19 cellular contexts compared by ENCODE assay signal in genomic region chr4:38618510-38618909, GRCh38. TPM values are rescaled to one million over a fixed set of nuclear protein-coding genes. Genes with fewer than 3 reads are reported as not detected.
A peak's percentile ranks its signal among the peaks of the same experiment; 100 is the strongest.
DNase-seq lines count a peak whose midpoint lies in the region; ATAC-seq, FAIRE-seq and TF ChIP-seq lines count a peak whose summit lies in the region.
"Had no signal": no experiment of that assay in that cellular context is flagged by ENCODE, and none has a peak within 500 bp of the region (broad histone marks: within the 10 kb centered on the region; RNA-seq: fewer than 3 reads in every experiment).

No MANE protein-coding gene starts in this region.

- no peak overlapping the region for H3K4me3 Mint-ChIP-seq in activated CD4-positive, alpha-beta memory T cell treated with anti-CD3 and anti-CD28 coated beads, Interleukin-2, amount 10 ng/mL, durations not matched to agents 7 days and 5 days
- no peak overlapping the region for H3K4me3 Mint-ChIP-seq in activated CD4-positive, alpha-beta memory T cell treated with anti-CD3 and anti-CD28 coated beads for 36 hours
- peak overlapping the region in 1 of 2 donors; percentile 0 for H3K4me3 Mint-ChIP-seq in activated T-cell treated with anti-CD3 and anti-CD28 coated beads, Interleukin-2, amount 50 U/mL, for 72 hours
- H3K4me3 Mint-ChIP-seq: B cell; CD8-positive, alpha-beta T cell had no signal

- H3K36me3 ChIP-seq in GM12878 (ENCODE audit: control insufficient read depth in 2 of 2, insufficient read depth in 2 of 2, low read length in 1 of 2) (no peaks in the 10 kb centered on the region), WERI-Rb-1 (no peaks in the 10 kb centered on the region)
- H3K36me3 ChIP-seq: BLaER1 treated with 17β-estradiol and CSF1 and Interleukin-3, amounts not matched to agents 10 nM and 100 nM; HAP-1 had no signal

- H3K27me3 ChIP-seq in GM12878 (replicated peaks in 1 of 2; ENCODE audit: control insufficient read depth in 2 of 2, insufficient read depth in 2 of 2, low read length in 1 of 2) (no peaks in the 10 kb centered on the region), WERI-Rb-1 (ENCODE audit: insufficient read depth, low read depth, severe bottlenecking) (no peaks in the 10 kb centered on the region)
- H3K27me3 ChIP-seq: BLaER1 treated with 17β-estradiol and CSF1 and Interleukin-3, amounts not matched to agents 10 nM and 100 nM had no signal

- H3K4me1 Mint-ChIP-seq in activated CD4-positive, alpha-beta memory T cell treated with anti-CD3 and anti-CD28 coated beads, Interleukin-2, amount 10 ng/mL, durations not matched to agents 7 days and 5 days: peaks cover 37% of the 10 kb centered on the region
- H3K4me1 Mint-ChIP-seq in activated CD4-positive, alpha-beta memory T cell treated with anti-CD3 and anti-CD28 coated beads for 36 hours (ENCODE audit: low read depth): peaks cover 29% of the 10 kb centered on the region
- peaks cover 25% of the 10 kb centered on the region for H3K4me1 Mint-ChIP-seq in activated T-cell treated with anti-CD3 and anti-CD28 coated beads, Interleukin-2, amount 50 U/mL, for 72 hours (ENCODE audit: low read depth)

- no TSS peak for BruUV-seq in GM12878 (replicated peaks; lab: Mats Ljungman, UMichigan)

- 0% methylated on average over 3 of the region's 3 CpGs for WGBS in GM12878 (ENCODE audit: insufficient coverage, insufficient replicate concordance, low lambda C conversion rate, missing lambda C conversion rate)

- no peak overlapping the region for H3K9ac ChIP-seq in GM12878 (ENCODE audit: control insufficient read depth, insufficient read depth, low read length)
- H3K9ac ChIP-seq: BLaER1 treated with 17β-estradiol and CSF1 and Interleukin-3, amounts not matched to agents 10 nM and 100 nM; GM23248 had no signal

- no peak overlapping the region for H3K4me2 ChIP-seq in GM12878 (ENCODE audit: control insufficient read depth, insufficient read depth)
- H3K4me2 ChIP-seq: BLaER1 treated with 17β-estradiol and CSF1 and Interleukin-3, amounts not matched to agents 10 nM and 100 nM had no signal

- no peaks in the 10 kb centered on the region for H4K20me1 ChIP-seq in GM12878 (ENCODE audit: control insufficient read depth, insufficient read depth)
- H4K20me1 ChIP-seq: BLaER1 treated with 17β-estradiol and CSF1 and Interleukin-3, amounts not matched to agents 10 nM and 100 nM had no signal

- RAD21 ChIA-PET in GM12878 (lab: Charles Lee; ENCODE audit: unreplicated experiment): no interaction called here

- H2AFZ ChIP-seq in GM12878 (ENCODE audit: control insufficient read depth, low read depth, low read length): no peak overlapping the region
- H2AFZ ChIP-seq: GM23248 had no signal

- intact Hi-C loops in activated CD4-positive, alpha-beta memory T cell treated with anti-CD3 and anti-CD28 coated beads for 36 hours (cut with micrococcal nuclease): loop anchor here (2.0 kb wide), 4 partner anchors 48 to 308 kb away; no protein-coding TSS in a partner anchor
- intact Hi-C loops in GM12878 (cut with micrococcal nuclease; ENCODE audit: unreplicated experiment): no loop called here

- H3K27ac ChIP-seq in GM12878 (ENCODE audit: control insufficient read depth, insufficient read depth) (no peak overlapping the region), WERI-Rb-1 (no peak overlapping the region)
- H3K27ac ChIP-seq: BLaER1 treated with 17β-estradiol and CSF1 and Interleukin-3, amounts not matched to agents 10 nM and 100 nM; GM23248; HL-60 had no signal

- CTCF ChIA-PET in activated CD4-positive, alpha-beta memory T cell treated with anti-CD3 and anti-CD28 coated beads, Interleukin-2, amount 10 ng/mL, durations not matched to agents 7 days and 5 days (lab: Charles Lee): no interaction called here
- CTCF ChIA-PET in activated CD4-positive, alpha-beta memory T cell treated with anti-CD3 and anti-CD28 coated beads for 36 hours (lab: Charles Lee): no interaction called here
- CTCF ChIA-PET in GM12878 (lab: Yijun Ruan, JAX): no interaction called here

- TF ChIP-seq CTCF in GM12878 (IDR thresholded peaks at IDR 0.05 in 2 of 3, conservative IDR thresholded peaks at IDR 0.05 in 1 of 3; ENCODE audit: control insufficient read depth in 2 of 3, extremely low read depth in 1 of 3, insufficient read depth in 1 of 3, low read depth in 3 of 3, low read length in 3 of 3) (no peak), WERI-Rb-1 (IDR thresholded peaks at IDR 0.05; ENCODE audit: low read depth, low read length) (no peak)

- POLR2A ChIA-PET in activated CD4-positive, alpha-beta memory T cell treated with anti-CD3 and anti-CD28 coated beads, Interleukin-2, amount 10 ng/mL, durations not matched to agents 7 days and 5 days (lab: Charles Lee): no interaction called here
- POLR2A ChIA-PET in activated CD4-positive, alpha-beta memory T cell treated with anti-CD3 and anti-CD28 coated beads for 36 hours (lab: Charles Lee): interaction anchor here (0.6 to 1.1 kb wide), 2 partner anchors 95 to 300 kb away, joined by 3 to 5 read pairs; no protein-coding TSS in a partner anchor
- POLR2A ChIA-PET in GM12878 (lab: Charles Lee): no interaction called here

- no peak for DNase-seq in activated CD4-positive, alpha-beta memory T cell treated with anti-CD3 and anti-CD28 coated beads, Interleukin-2, amount 10 ng/mL, durations not matched to agents 7 days and 5 days
- DNase-seq in activated CD4-positive, alpha-beta memory T cell treated with anti-CD3 and anti-CD28 coated beads for 36 hours: no peak
- peak; percentile 24 to 27 for DNase-seq in activated T-cell treated with anti-CD3 and anti-CD28 coated beads, Interleukin-2, amount 50 U/mL, for 72 hours
- no peak for DNase-seq in activated T-cell treated with anti-CD3 and anti-CD28 coated beads for 4 hours
- no peak for DNase-seq in GM12878 (ENCODE audit: low read depth, low spot score)
- no peak for DNase-seq in WERI-Rb-1
- DNase-seq: Calu3; CD8-positive, alpha-beta T cell; DND-41; EL; GM23248 had no signal

- no peak for FAIRE-seq in GM12878 (lab: Jason Lieb, UNC)
- FAIRE-seq: GM12891, GM19239 had no signal

- H3K79me2 ChIP-seq in GM12878 (ENCODE audit: control insufficient read depth, insufficient read depth, low read length): no peaks in the 10 kb centered on the region

- in situ Hi-C loops in GM12878 (cut with MboI): no loop called here

- TF ChIP-seq POLR2A in GM12878 (IDR thresholded peaks at IDR 0.05; ENCODE audit: low read depth, low read length): no peak

- H3K27me3 Mint-ChIP-seq in activated CD4-positive, alpha-beta memory T cell treated with anti-CD3 and anti-CD28 coated beads, Interleukin-2, amount 10 ng/mL, durations not matched to agents 7 days and 5 days: peaks cover 2% of the 10 kb centered on the region
- no peaks in the 10 kb centered on the region for H3K27me3 Mint-ChIP-seq in activated CD4-positive, alpha-beta memory T cell treated with anti-CD3 and anti-CD28 coated beads for 36 hours
- peaks cover 7% of the 10 kb centered on the region for H3K27me3 Mint-ChIP-seq in activated T-cell treated with anti-CD3 and anti-CD28 coated beads, Interleukin-2, amount 50 U/mL, for 72 hours (ENCODE audit: low read depth)

- no peaks in the 10 kb centered on the region for H3K4me1 ChIP-seq in GM12878 (ENCODE audit: control insufficient read depth, insufficient read depth, low read length)
- H3K4me1 ChIP-seq: HAP-1 had no signal

- H3K4me3 ChIP-seq in GM12878: no peak overlapping the region
- H3K4me3 ChIP-seq in WERI-Rb-1 (ENCODE audit: low read depth, low read length): no peak overlapping the region
- H3K4me3 ChIP-seq: BLaER1 treated with 17β-estradiol and CSF1 and Interleukin-3, amounts not matched to agents 10 nM and 100 nM; GM23248; HAP-1 had no signal

- H3K9me3 ChIP-seq in GM12878 (replicated peaks; ENCODE audit: control insufficient read depth, insufficient read depth, low read length) (no peaks in the 10 kb centered on the region), WERI-Rb-1 (ENCODE audit: severe bottlenecking) (no peaks in the 10 kb centered on the region)
- H3K9me3 ChIP-seq: BLaER1 treated with 17β-estradiol and CSF1 and Interleukin-3, amounts not matched to agents 10 nM and 100 nM; HAP-1 had no signal

- H3K27ac Mint-ChIP-seq in activated CD4-positive, alpha-beta memory T cell treated with anti-CD3 and anti-CD28 coated beads, Interleukin-2, amount 10 ng/mL, durations not matched to agents 7 days and 5 days: peak overlapping the region; percentile 33
- no peak overlapping the region for H3K27ac Mint-ChIP-seq in activated CD4-positive, alpha-beta memory T cell treated with anti-CD3 and anti-CD28 coated beads for 36 hours
- peak overlapping the region; percentile 21 for H3K27ac Mint-ChIP-seq in activated T-cell treated with anti-CD3 and anti-CD28 coated beads, Interleukin-2, amount 50 U/mL, for 72 hours
- H3K27ac Mint-ChIP-seq: B cell; CD8-positive, alpha-beta T cell had no signal

- no peak for TF ChIP-seq RAD21 in GM12878 (IDR thresholded peaks at IDR 0.05; ENCODE audit: insufficient read depth, low read depth, low read length)

- H3K36me3 Mint-ChIP-seq in activated CD4-positive, alpha-beta memory T cell treated with anti-CD3 and anti-CD28 coated beads, Interleukin-2, amount 10 ng/mL, durations not matched to agents 7 days and 5 days (ENCODE audit: low read depth): no peaks in the 10 kb centered on the region
- H3K36me3 Mint-ChIP-seq in activated CD4-positive, alpha-beta memory T cell treated with anti-CD3 and anti-CD28 coated beads for 36 hours: no peaks in the 10 kb centered on the region
- H3K36me3 Mint-ChIP-seq in activated T-cell treated with anti-CD3 and anti-CD28 coated beads, Interleukin-2, amount 50 U/mL, for 72 hours (ENCODE audit: insufficient read depth in 2 of 2): peaks cover 3% of the 10 kb centered on the region in 2 donors
- H3K36me3 Mint-ChIP-seq: CD8-positive, alpha-beta T cell had no signal

- peak; percentile 92 to 93 for ATAC-seq in activated T-cell treated with anti-CD3 and anti-CD28 coated beads, Interleukin-2, amount 50 U/mL, for 72 hours (replicated peaks in 1 of 2)
- ATAC-seq in HG02610 (IDR thresholded peaks at IDR 0.05; ENCODE audit: unreplicated experiment) (peak; percentile 53), GM12878 (no peak), GM21529 (IDR thresholded peaks at IDR 0.05; ENCODE audit: unreplicated experiment) (no peak)
- ATAC-seq: CD8-positive, alpha-beta T cell had no signal

- H3K9me3 Mint-ChIP-seq in activated CD4-positive, alpha-beta memory T cell treated with anti-CD3 and anti-CD28 coated beads, Interleukin-2, amount 10 ng/mL, durations not matched to agents 7 days and 5 days: peaks cover 5% of the 10 kb centered on the region
- no peaks in the 10 kb centered on the region for H3K9me3 Mint-ChIP-seq in activated CD4-positive, alpha-beta memory T cell treated with anti-CD3 and anti-CD28 coated beads for 36 hours
- H3K9me3 Mint-ChIP-seq in activated T-cell treated with anti-CD3 and anti-CD28 coated beads, Interleukin-2, amount 50 U/mL, for 72 hours: peaks cover 0 to 3% of the 10 kb centered on the region in 2 donors
- H3K9me3 Mint-ChIP-seq: CD8-positive, alpha-beta T cell had no signal

- no peak for TF ChIP-seq EP300 in GM12878 (IDR thresholded peaks at IDR 0.05; ENCODE audit: borderline replicate concordance in 1 of 2, control insufficient read depth in 1 of 2, low read depth in 2 of 2, low read length in 2 of 2)

- SMC1A ChIA-PET in GM12878 (lab: Charles Lee; ENCODE audit: uncharacterized antibody, unreplicated experiment): interaction anchor here (0.6 kb wide), 1 partner anchor 1024 kb away, joined by 3 read pairs; no protein-coding TSS in a partner anchor

RNA-seq across cellular contexts. Expression of gene KLF3, which starts 45.5 kb away (rescaled TPM):
- total RNA-seq in activated CD4-positive, alpha-beta memory T cell treated with anti-CD3 and anti-CD28 coated beads, Interleukin-2, amount 10 ng/mL, durations not matched to agents 7 days and 5 days: 10 to 100 TPM; 21.9 to 22.1 TPM
- total RNA-seq in activated CD4-positive, alpha-beta memory T cell treated with anti-CD3 and anti-CD28 coated beads for 36 hours: 1 to 10 TPM; 9.1 to 9.9 TPM
- 1 to 10 TPM; 7.4 to 9.6 TPM for total RNA-seq in activated T-cell treated with anti-CD3 and anti-CD28 coated beads, Interleukin-2, amount 50 U/mL, for 72 hours
- 9.0 and 9.1 TPM in 2 replicates for total RNA-seq in GM12878 (2013; cell fraction: nucleolus; rRNA removed)
- total RNA-seq in GM12878 (2014; rRNA removed) (2.2 and 2.3 TPM in 2 replicates), GM12878 (2014; rRNA removed; fragmentation: Illumina TruSeq; extraction: Trizol) (1.9 and 2.6 TPM in 2 replicates), GM12878 (2021) (5.7 and 5.8 TPM in 2 replicates)
- polyA plus RNA-seq in GM12878 (2011; ENCODE audit: low read depth): 11.5 TPM
- polyA plus RNA-seq in GM12878 (2011; rRNA removed) (4.1 and 4.7 TPM in 2 replicates), GM12878 (2014; fragmentation: Illumina TruSeq; extraction: Trizol) (4.1 and 4.9 TPM in 2 replicates), GM12878 (2014; fragmentation: Nextera tagmentation; extraction: Ambion mirVana) (1 to 10 TPM; 1.4 to 1.5 TPM), GM12878 (2014; rRNA removed) (2.4 TPM in 2 replicates), GM12878 (2016; fragmentation: Nextera tagmentation; extraction: Ambion mirVana) (1 to 10 TPM; 1.4 to 1.7 TPM)
- 3.3 TPM in 2 replicates for polyA plus RNA-seq in GM12878 (2011; cell fraction: cytosol; rRNA removed)
- 5.8 and 6.0 TPM in 2 replicates for polyA plus RNA-seq in GM12878 (2011; cell fraction: nucleus; rRNA removed)
- polyA plus RNA-seq in GM12878 (2012): 15.4 and 15.8 TPM in 2 replicates
- polyA minus RNA-seq in GM12878 (2011; rRNA and poly(A)+ RNA removed): 7.2 and 9.9 TPM in 2 replicates
- 2.8 and 3.8 TPM in 2 replicates for polyA minus RNA-seq in GM12878 (2011; cell fraction: cytosol; rRNA and poly(A)+ RNA removed)
- polyA minus RNA-seq in GM12878 (2011; cell fraction: nucleus; rRNA and poly(A)+ RNA removed): 12.6 and 20.4 TPM in 2 replicates

Comparison
In these comparisons a context has a peak if more than half of its experiments do, and no peak if none do; other contexts are left out.
1. DNase-seq: peak in activated T-cell treated with anti-CD3 and anti-CD28 coated beads, Interleukin-2, amount 50 U/mL, for 72 hours (2 of 2); none in activated CD4-positive, alpha-beta memory T cell treated with anti-CD3 and anti-CD28 coated beads, Interleukin-2, amount 10 ng/mL, durations not matched to agents 7 days and 5 days (single experiment), activated CD4-positive, alpha-beta memory T cell treated with anti-CD3 and anti-CD28 coated beads for 36 hours (single experiment), activated T-cell treated with anti-CD3 and anti-CD28 coated beads for 4 hours (single experiment), GM12878 (single experiment) and WERI-Rb-1 (single experiment).
2. ATAC-seq: peak in activated T-cell treated with anti-CD3 and anti-CD28 coated beads, Interleukin-2, amount 50 U/mL, for 72 hours (2 of 2) and HG02610 (single experiment); none in GM12878 (single experiment) and GM21529 (single experiment).